In genomic region chr10:4810093-4810492, GRCh38 we compare ENCODE assay signal across 1 cellular context.
TF ChIP-seq lines count a peak whose summit lies in the region.

No MANE protein-coding gene starts in this region.

TF ChIP-seq in GM23338, 12 proteins besides CTCF, POLR2A, EP300 and RAD21 (continued from another document):
- TF ChIP-seq ZNF462 (CRISPR knock-in tag; IDR thresholded peaks at IDR 0.05), result no peak
- TF ChIP-seq ZNF114 (CRISPR knock-in tag; IDR thresholded peaks at IDR 0.05), result no peak
- TF ChIP-seq ZNF331 (CRISPR knock-in tag; IDR thresholded peaks at IDR 0.05; ENCODE audit: low read depth), result no peak
- TF ChIP-seq NANOG (IDR thresholded peaks at IDR 0.05; ENCODE audit: borderline replicate concordance), result no peak
- no peak for TF ChIP-seq EZH2phosphoT487 (IDR thresholded peaks at IDR 0.05; ENCODE audit: unreplicated experiment)
- TF ChIP-seq CREB1 (CRISPR knock-in tag; IDR thresholded peaks at IDR 0.05; ENCODE audit: low read depth), result no peak
- no peak for TF ChIP-seq POLR2AphosphoS5 (IDR thresholded peaks at IDR 0.05; ENCODE audit: low read depth)
- no peak for TF ChIP-seq REST (IDR thresholded peaks at IDR 0.05; ENCODE audit: unreplicated experiment)
TF ChIP-seq in GM23338: peak in this region for 0.
